In genomic region chr1:19453843-19454242, GRCh38 we compare ENCODE assay signal across 10 cellular contexts. TPM values are rescaled to one million over a fixed set of nuclear protein-coding genes. Genes with fewer than 3 reads are reported as not detected.
A peak's percentile ranks its signal among the peaks of the same experiment; 100 is the strongest.
DNase-seq lines count a peak whose midpoint lies in the region; FAIRE-seq and TF ChIP-seq lines count a peak whose summit lies in the region.
"Had no signal": no experiment of that assay in that cellular context is flagged by ENCODE, and none has a peak within 500 bp of the region (broad histone marks: within the 10 kb centered on the region; RNA-seq: fewer than 3 reads in every experiment).

No MANE protein-coding gene starts in this region.

- peaks cover 75% of the 10 kb centered on the region for H3K4me1 ChIP-seq in astrocyte (ENCODE audit: insufficient read depth, low read length)
- peaks cover 95% of the 10 kb centered on the region for H3K4me1 ChIP-seq in muscle layer of colon (ENCODE audit: insufficient read depth, low read length)
- H3K4me1 ChIP-seq in tibial nerve: peaks cover 0 to 100% (median 79%) of the 10 kb centered on the region in 4 donors

- no peak for TF ChIP-seq EP300 in tibial nerve (IDR thresholded peaks at IDR 0.05)

- H3K9me3 Mint-ChIP-seq in activated T-cell treated with anti-CD3 and anti-CD28 coated beads, Interleukin-2, amount 50 U/mL, for 24 hours: no peaks in the 10 kb centered on the region
- no peaks in the 10 kb centered on the region for H3K9me3 Mint-ChIP-seq in astrocyte (ENCODE audit: unreplicated experiment)

- H3K27ac ChIP-seq in astrocyte (ENCODE audit: low read depth, low read length): no peak overlapping the region
- peak overlapping the region; percentile 56 for H3K27ac ChIP-seq in muscle layer of colon (ENCODE audit: low read depth, low read length)
- H3K27ac ChIP-seq in tibial nerve: peak overlapping the region in 3 of 4 donors; percentile 29 to 70 (median 63)

- DNase-seq in activated T-cell treated with anti-CD3 and anti-CD28 coated beads, Interleukin-2, amount 50 U/mL, for 24 hours: no peak
- DNase-seq in activated T-cell treated with anti-CD3 and anti-CD28 coated beads, Interleukin-2, amount 50 U/mL, for 1 hour: no peak
- DNase-seq in astrocyte (ENCODE audit: low read depth): no peak
- DNase-seq in tibial nerve (ENCODE audit: low spot score in 2 of 2): no peak
- DNase-seq in NCI-H2227 treated with DMSO at 0.1 percent for 48 hours (lab: John Stamatoyannopoulos, UW): no peak
- no peak for DNase-seq in middle frontal gyrus (ENCODE audit: extremely low spot score, low spot score)
- no peak for DNase-seq in OCI-M1 (lab: John Stamatoyannopoulos, UW)
- DNase-seq: left colon, NCI-H1105 had no signal

- peak overlapping the region; percentile 86 for H3K27ac Mint-ChIP-seq in activated T-cell treated with anti-CD3 and anti-CD28 coated beads, Interleukin-2, amount 50 U/mL, for 24 hours
- no peak overlapping the region for H3K27ac Mint-ChIP-seq in astrocyte (ENCODE audit: unreplicated experiment)

- H3K36me3 ChIP-seq in astrocyte (ENCODE audit: insufficient read depth, low read length) (no peaks in the 10 kb centered on the region), muscle layer of colon (ENCODE audit: insufficient read depth, low read length) (no peaks in the 10 kb centered on the region), tibial nerve (no peaks in the 10 kb centered on the region)

- no peak for TF ChIP-seq POLR2A in tibial nerve (IDR thresholded peaks at IDR 0.05)

- H3K36me3 Mint-ChIP-seq in activated T-cell treated with anti-CD3 and anti-CD28 coated beads, Interleukin-2, amount 50 U/mL, for 24 hours (ENCODE audit: low read depth): peaks cover 27% of the 10 kb centered on the region
- no peaks in the 10 kb centered on the region for H3K36me3 Mint-ChIP-seq in astrocyte (ENCODE audit: low read depth, unreplicated experiment)

- TF ChIP-seq CTCF in astrocyte (IDR thresholded peaks at IDR 0.05; ENCODE audit: insufficient read depth, low read depth, low read length): no peak
- no peak for TF ChIP-seq CTCF in tibial nerve (IDR thresholded peaks at IDR 0.05)

- peak overlapping the region; percentile 41 for H3K4me2 ChIP-seq in astrocyte (ENCODE audit: low read length)

- peaks cover 88% of the 10 kb centered on the region for H3K79me2 ChIP-seq in astrocyte (ENCODE audit: insufficient read depth, low read length)

- peaks cover 94% of the 10 kb centered on the region for H4K20me1 ChIP-seq in astrocyte (ENCODE audit: insufficient read depth, low read length)

- peaks cover 92% of the 10 kb centered on the region for H3K4me1 Mint-ChIP-seq in activated T-cell treated with anti-CD3 and anti-CD28 coated beads, Interleukin-2, amount 50 U/mL, for 24 hours (ENCODE audit: low read depth)
- peaks cover 73% of the 10 kb centered on the region for H3K4me1 Mint-ChIP-seq in astrocyte (ENCODE audit: low read depth, unreplicated experiment)

- FAIRE-seq in astrocyte (lab: Jason Lieb, UNC): no peak

- H3K9me3 ChIP-seq in astrocyte (ENCODE audit: insufficient read depth, low read depth, low read length) (no peaks in the 10 kb centered on the region), muscle layer of colon (ENCODE audit: low read length) (no peaks in the 10 kb centered on the region), tibial nerve (no peaks in the 10 kb centered on the region)

- no peaks in the 10 kb centered on the region for H3K27me3 Mint-ChIP-seq in activated T-cell treated with anti-CD3 and anti-CD28 coated beads, Interleukin-2, amount 50 U/mL, for 24 hours
- H3K27me3 Mint-ChIP-seq in astrocyte (ENCODE audit: low read depth, unreplicated experiment): no peaks in the 10 kb centered on the region

- 59 to 82% methylated on average over 4 of the region's 4 CpGs for WGBS in tibial nerve, 2 donors

- H3K27me3 ChIP-seq in astrocyte (ENCODE audit: insufficient read depth, low read length) (no peaks in the 10 kb centered on the region), muscle layer of colon (ENCODE audit: control insufficient read depth in 1 of 2, insufficient read depth in 2 of 2, low read length in 2 of 2) (no peaks in the 10 kb centered on the region), tibial nerve (no peaks in the 10 kb centered on the region)

- H3K4me3 Mint-ChIP-seq in activated T-cell treated with anti-CD3 and anti-CD28 coated beads, Interleukin-2, amount 50 U/mL, for 24 hours: no peak overlapping the region
- H3K4me3 Mint-ChIP-seq in astrocyte (ENCODE audit: unreplicated experiment): peak overlapping the region; percentile 5

- H3K9ac ChIP-seq in astrocyte (ENCODE audit: low read length) (peak overlapping the region; percentile 16), muscle layer of colon (ENCODE audit: low read length) (peak overlapping the region; percentile 14)

- H2AFZ ChIP-seq in astrocyte (ENCODE audit: low read depth, low read length): no peak overlapping the region

- H3K4me3 ChIP-seq in astrocyte (ENCODE audit: insufficient read depth, low read depth, low read length): no peak overlapping the region
- peak overlapping the region in 1 of 2 donors; percentile 12 for H3K4me3 ChIP-seq in muscle layer of colon (ENCODE audit: low read depth in 1 of 2, low read length in 2 of 2)
- no peak overlapping the region for H3K4me3 ChIP-seq in tibial nerve

RNA-seq across cellular contexts. Expression of gene CAPZB, which starts 31.5 kb away (rescaled TPM):
- 458 and 459 TPM in 2 replicates for total RNA-seq in astrocyte
- total RNA-seq in tibial nerve: 100 to 1,000 TPM in 1 of 4 donors, 10 to 100 TPM in 3; 58.2 to 109 (median 96.7) TPM
